8 cellular contexts compared by ENCODE assay signal in genomic region chr5:54469655-54470054, GRCh38. TPM values are rescaled to one million over a fixed set of nuclear protein-coding genes. Genes with fewer than 3 reads are reported as not detected.
DNase-seq lines count a peak whose midpoint lies in the region; ATAC-seq and TF ChIP-seq lines count a peak whose summit lies in the region.

No MANE protein-coding gene starts in this region.

- no peaks in the 10 kb centered on the region for H3K36me3 ChIP-seq in esophagus muscularis mucosa
- no peaks in the 10 kb centered on the region for H3K36me3 ChIP-seq in upper lobe of right lung
- H3K36me3 ChIP-seq in prostate gland = no peaks in the 10 kb centered on the region

- H3K27ac ChIP-seq in esophagus muscularis mucosa (replicated peaks in 1 of 4) (peak overlapping the region in 1 of 4 donors; percentile 13), upper lobe of right lung (peak overlapping the region; percentile 71), prostate gland (no peak overlapping the region)
- no peak overlapping the region for H3K27ac ChIP-seq in CD4-positive, alpha-beta T cell (ENCODE audit: low read depth, low read length)

- H3K36me3 Mint-ChIP-seq in CD4-positive, alpha-beta T cell (ENCODE audit: low read depth) = no peaks in the 10 kb centered on the region

- POLR2A ChIA-PET in AG04449 (lab: Yijun Ruan, JAX) = interaction anchor here (0.8 kb wide), 1 partner anchor 12 kb away, joined by 3 read pairs; no protein-coding TSS in a partner anchor
- POLR2A ChIA-PET in CD4-positive, alpha-beta T cell (lab: Charles Lee) = no interaction called here

- CTCF ChIA-PET in AG04449 (lab: Yijun Ruan, JAX) = interaction anchor here (0.9 to 6.4 kb wide), 6 partner anchors 12 to 50 kb away, joined by 3 to 55 read pairs (median 4); no protein-coding TSS in a partner anchor
- CTCF ChIA-PET in CD4-positive, alpha-beta T cell (lab: Charles Lee) = no interaction called here

- peaks cover 8% of the 10 kb centered on the region for H3K4me1 Mint-ChIP-seq in CD4-positive, alpha-beta T cell (ENCODE audit: low read depth)

- no peaks in the 10 kb centered on the region for H3K27me3 ChIP-seq in esophagus muscularis mucosa
- no peaks in the 10 kb centered on the region for H3K27me3 ChIP-seq in upper lobe of right lung
- H3K27me3 ChIP-seq in CD4-positive, alpha-beta T cell (ENCODE audit: control insufficient read depth, insufficient read depth, low read length) = no peaks in the 10 kb centered on the region
- H3K27me3 ChIP-seq in prostate gland (replicated peaks; ENCODE audit: insufficient read depth) = no peaks in the 10 kb centered on the region

- intact Hi-C loops in esophagus muscularis mucosa (cut with DNase I) (no loop called here), upper lobe of right lung (cut with DNase I) (no loop called here), prostate gland (cut with DNase I) (no loop called here)
- intact Hi-C loops in CD4-positive, alpha-beta T cell (cut with DNase I, micrococcal nuclease) = no loop called here

- no peak overlapping the region for H3K4me3 Mint-ChIP-seq in CD4-positive, alpha-beta T cell

- H3K27me3 Mint-ChIP-seq in CD4-positive, alpha-beta T cell = no peaks in the 10 kb centered on the region

- TF ChIP-seq POLR2A in esophagus muscularis mucosa (IDR thresholded peaks at IDR 0.05; ENCODE audit: low read depth) = no peak
- TF ChIP-seq POLR2A in prostate gland (IDR thresholded peaks at IDR 0.05) = no peak

- 55% methylated on average over 3 of the region's 3 CpGs for WGBS in esophagus muscularis mucosa
- WGBS in prostate gland = 65% methylated on average over 3 of the region's 3 CpGs

- H3K9me3 ChIP-seq in esophagus muscularis mucosa (no peaks in the 10 kb centered on the region), upper lobe of right lung (no peaks in the 10 kb centered on the region), prostate gland (no peaks in the 10 kb centered on the region)
- H3K9me3 ChIP-seq in CD4-positive, alpha-beta T cell (ENCODE audit: control insufficient read depth, low read length) = no peaks in the 10 kb centered on the region

- ATAC-seq in GM19351 (IDR thresholded peaks at IDR 0.05; ENCODE audit: unreplicated experiment) = peak; percentile 97
- peak; percentile 88 for ATAC-seq in HG03378 (IDR thresholded peaks at IDR 0.05; ENCODE audit: unreplicated experiment)
- no peak for ATAC-seq in upper lobe of right lung
- ATAC-seq in CD4-positive, alpha-beta T cell (ENCODE audit: poor library complexity) = no peak

- DNase-seq in AG04449 (ENCODE audit: low read depth, low spot score) (no peak), esophagus muscularis mucosa (ENCODE audit: extremely low spot score) (peak; percentile 64), upper lobe of right lung (no peak), SK-N-DZ (ENCODE audit: low spot score) (no peak), prostate gland (ENCODE audit: low spot score) (no peak)
- DNase-seq in CD4-positive, alpha-beta T cell = no peak

- no peaks in the 10 kb centered on the region for H3K9me3 Mint-ChIP-seq in CD4-positive, alpha-beta T cell

- peak overlapping the region; percentile 38 for H3K4me3 ChIP-seq in AG04449 (ENCODE audit: low read depth, low read length)
- peak overlapping the region; percentile 16 to 31 (median 20) for H3K4me3 ChIP-seq in esophagus muscularis mucosa
- H3K4me3 ChIP-seq in upper lobe of right lung = peak overlapping the region; percentile 27
- H3K4me3 ChIP-seq in prostate gland = no peak overlapping the region

- no peak for TF ChIP-seq EP300 in esophagus muscularis mucosa (IDR thresholded peaks at IDR 0.05)

- H3K4me1 ChIP-seq in esophagus muscularis mucosa (peaks cover 6 to 18% (median 11%) of the 10 kb centered on the region in 4 donors), upper lobe of right lung (no peaks in the 10 kb centered on the region), prostate gland (replicated peaks) (no peaks in the 10 kb centered on the region)

- H3K27ac Mint-ChIP-seq in CD4-positive, alpha-beta T cell = no peak overlapping the region

- TF ChIP-seq CTCF in AG04449 (IDR thresholded peaks at IDR 0.05; ENCODE audit: insufficient read depth, low read length, missing control alignments) = no peak
- no peak for TF ChIP-seq CTCF in esophagus muscularis mucosa (IDR thresholded peaks at IDR 0.05)
- TF ChIP-seq CTCF in upper lobe of right lung (IDR thresholded peaks at IDR 0.05) = no peak
- TF ChIP-seq CTCF in CD4-positive, alpha-beta T cell (IDR thresholded peaks at IDR 0.05) = no peak
- no peak for TF ChIP-seq CTCF in prostate gland (IDR thresholded peaks at IDR 0.05)

RNA-seq across cellular contexts. Expression of gene HSPB3, which starts 14.2 kb away (rescaled TPM):
- total RNA-seq in esophagus muscularis mucosa (100 to 1,000 TPM in 1 of 4 donors, 10 to 100 TPM in 3; 19.1 to 115 (median 51.0) TPM), upper lobe of right lung (1.1 TPM), prostate gland (1 to 10 TPM; 1.7 to 4.1 TPM)
- not detected for total RNA-seq in CD4-positive, alpha-beta T cell
- polyA plus RNA-seq in SK-N-DZ (2014; cell fraction: cytosol; rRNA removed) = not detected in 2 replicates
- not detected in 2 replicates for polyA plus RNA-seq in SK-N-DZ (2014; cell fraction: nucleus; rRNA removed)

RNA-seq across cellular contexts. Expression of gene SNX18, which starts 47.9 kb away (rescaled TPM):
- 10 to 100 TPM; 34.1 to 93.3 (median 57.4) TPM for total RNA-seq in esophagus muscularis mucosa
- 35.4 TPM for total RNA-seq in upper lobe of right lung
- total RNA-seq in CD4-positive, alpha-beta T cell = 10 to 100 TPM; 10.1 to 10.3 TPM
- 4.9 and 5.2 TPM in 2 replicates for polyA plus RNA-seq in SK-N-DZ (2014; cell fraction: cytosol; rRNA removed)
- 2.6 and 3.0 TPM in 2 replicates for polyA plus RNA-seq in SK-N-DZ (2014; cell fraction: nucleus; rRNA removed)
- 10 to 100 TPM; 26.3 to 80.4 TPM for total RNA-seq in prostate gland

Comparison
In these comparisons a context has a peak if more than half of its experiments do, and no peak if none do; other contexts are left out.
1. H3K4me3 ChIP-seq: peak in AG04449 (single experiment), esophagus muscularis mucosa (4 of 4) and upper lobe of right lung (single experiment); none in prostate gland (0 of 2).
2. ATAC-seq: peak in GM19351 (single experiment) and HG03378 (single experiment); none in upper lobe of right lung (single experiment) and CD4-positive, alpha-beta T cell (single experiment).